ENCODE assay signal across 8 cellular contexts in genomic region chr4:113146876-113147358, GRCh38.
A peak's percentile ranks its signal among the peaks of the same experiment; 100 is the strongest.
DNase-seq lines count a peak whose midpoint lies in the region; ATAC-seq and TF ChIP-seq lines count a peak whose summit lies in the region.

No MANE protein-coding gene starts in this region.

- no peak overlapping the region for H4K12ac ChIP-seq in trophoblast cell (ENCODE audit: low read depth, low read length)

- TF ChIP-seq CTCF in GM10266 (IDR thresholded peaks at IDR 0.05; ENCODE audit: control insufficient read depth, insufficient read depth, low read depth, missing control alignments), result no peak
- TF ChIP-seq CTCF in Panc1 (IDR thresholded peaks at IDR 0.05), result no peak
- TF ChIP-seq CTCF in glutamatergic neuron (IDR thresholded peaks at IDR 0.05; ENCODE audit: partially characterized antibody, unreplicated experiment), result no peak
- no peak for TF ChIP-seq CTCF in spleen (IDR thresholded peaks at IDR 0.05 in 8 of 11, conservative IDR thresholded peaks at IDR 0.05 in 3 of 11)

- H3K18ac ChIP-seq in trophoblast cell (ENCODE audit: low read length), result no peak overlapping the region

- no peak overlapping the region for H3K9ac ChIP-seq in trophoblast cell (ENCODE audit: low read length)

- H3K4me3 ChIP-seq in Panc1 (ENCODE audit: low read depth in 2 of 2, low read length in 2 of 2) (peak overlapping the region; percentile 9 to 46; a peak in 3 of 4 replicates), spleen (peak overlapping the region in 3 of 8 donors; percentile 22 to 47 (median 27)), trophoblast cell (ENCODE audit: low read depth, low read length) (no peak overlapping the region)

- TF ChIP-seq POLR2A in spleen (IDR thresholded peaks at IDR 0.05), result no peak

- peak; percentile 74; the same call in 1 of the 2 replicates for ATAC-seq in Panc1

- BruUV-seq in Panc1 (replicated peaks; lab: Mats Ljungman, UMichigan), result no TSS peak

- no peak overlapping the region for H3K4me2 ChIP-seq in trophoblast cell (ENCODE audit: low read length)

- no peak overlapping the region for H2AFZ ChIP-seq in trophoblast cell (ENCODE audit: insufficient read depth, low read length, poor library complexity)

- H3K27me3 ChIP-seq in Panc1 (ENCODE audit: control insufficient read depth, insufficient read depth, low read length) (no peaks in the 10 kb centered on the region), spleen (replicated peaks in 1 of 7) (no peaks in the 10 kb centered on the region), trophoblast cell (ENCODE audit: insufficient read depth, low read length) (no peaks in the 10 kb centered on the region)

- H2AK5ac ChIP-seq in trophoblast cell (ENCODE audit: low read length), result no peak overlapping the region

- peak overlapping the region; percentile 14; the same call in 1 of the 2 replicates for H3K27ac ChIP-seq in Panc1 (ENCODE audit: low read length)
- H3K27ac ChIP-seq in spleen, result peak overlapping the region; percentile 36 to 74 (median 63)
- no peak overlapping the region for H3K27ac ChIP-seq in trophoblast cell (ENCODE audit: low read depth, low read length)

- CTCF ChIA-PET in Panc1 (lab: Charles Lee), result no interaction called here

- no peaks in the 10 kb centered on the region for H3K79me2 ChIP-seq in trophoblast cell (ENCODE audit: control insufficient read depth, insufficient read depth, low read length, poor library complexity)

- no peak overlapping the region for H3K4ac ChIP-seq in trophoblast cell (ENCODE audit: low read depth, low read length)

- no peak overlapping the region for H2BK5ac ChIP-seq in trophoblast cell (ENCODE audit: low read depth, low read length, poor library complexity)

- H3K9me3 ChIP-seq in Panc1 (ENCODE audit: control insufficient read depth, insufficient read depth, low read depth, low read length), result no peaks in the 10 kb centered on the region
- H3K9me3 ChIP-seq in spleen, result no peaks in the 10 kb centered on the region
- H3K9me3 ChIP-seq in trophoblast cell (ENCODE audit: insufficient read depth, low read depth, low read length), result no peaks in the 10 kb centered on the region

- H3K14ac ChIP-seq in trophoblast cell (ENCODE audit: low read length), result no peak overlapping the region

- 45 to 70% (median 56%) methylated on average over 10 of the region's 10 CpGs for WGBS in spleen, 5 donors
- WGBS in trophoblast cell (ENCODE audit: extremely low coverage, insufficient coverage, insufficient read length), result no CpG with 5 or more reads among the region's 10 CpGs

- no peak overlapping the region for H2BK12ac ChIP-seq in trophoblast cell (ENCODE audit: low read length)

- H3K79me1 ChIP-seq in trophoblast cell (ENCODE audit: low read length), result no peaks in the 10 kb centered on the region

- POLR2A ChIA-PET in Panc1 (lab: Charles Lee), result no interaction called here

- in situ Hi-C loops in Panc1 (cut with HindIII; ENCODE audit: low pct_unique_long_range_greater_than_20kb, low sequenced_read_pairs), result no loop called here

- no peak overlapping the region for H2BK120ac ChIP-seq in trophoblast cell (ENCODE audit: insufficient read depth, low read length, poor library complexity)

- H3K36me3 Mint-ChIP-seq in glutamatergic neuron (ENCODE audit: unreplicated experiment), result no peaks in the 10 kb centered on the region

- H3K4me3 Mint-ChIP-seq in glutamatergic neuron (ENCODE audit: unreplicated experiment), result peak overlapping the region; percentile 68

- H3K4me1 Mint-ChIP-seq in glutamatergic neuron (ENCODE audit: low read depth, unreplicated experiment), result peaks cover 56% of the 10 kb centered on the region

- peak overlapping the region; percentile 74 for H3K27ac Mint-ChIP-seq in glutamatergic neuron (ENCODE audit: unreplicated experiment)

- H3K27me3 Mint-ChIP-seq in glutamatergic neuron (ENCODE audit: unreplicated experiment), result peaks cover 13% of the 10 kb centered on the region

- H3K36me3 ChIP-seq in Panc1 (ENCODE audit: control insufficient read depth, insufficient read depth, low read length) (no peaks in the 10 kb centered on the region), spleen (no peaks in the 10 kb centered on the region), trophoblast cell (ENCODE audit: control insufficient read depth in 1 of 2, insufficient read depth in 2 of 2, low read length in 2 of 2) (no peaks in the 10 kb centered on the region)

- intact Hi-C loops in Panc1 (cut with micrococcal nuclease; ENCODE audit: unreplicated experiment) (no loop called here), spleen (cut with DNase I; ENCODE audit: low total_unique reads) (no loop called here)

- H4K91ac ChIP-seq in trophoblast cell (ENCODE audit: low read depth, low read length), result no peak overlapping the region

- no peak overlapping the region for H4K8ac ChIP-seq in trophoblast cell (ENCODE audit: low read depth, low read length)

- DNase-seq in GM10266 (ENCODE audit: extremely low spot score) (peak; percentile 40), H4 (ENCODE audit: low spot score) (peak; percentile 28), Panc1 (ENCODE audit: low read depth, low spot score) (no peak), glutamatergic neuron (no peak), spleen (no peak), trophoblast cell (no peak), HPDE6-E6E7 (ENCODE audit: extremely low spot score) (no peak), NCI-H226 (no peak)

- peaks cover 10% of the 10 kb centered on the region for H3K9me3 Mint-ChIP-seq in glutamatergic neuron (ENCODE audit: unreplicated experiment)

- H3K23ac ChIP-seq in trophoblast cell (ENCODE audit: low read length), result no peak overlapping the region

- H3K4me1 ChIP-seq in Panc1 (ENCODE audit: control insufficient read depth, insufficient read depth, low read length) (peaks cover 7% of the 10 kb centered on the region; the same call in 1 of the 2 replicates), spleen (peaks cover 0 to 11% (median 2%) of the 10 kb centered on the region in 6 donors), trophoblast cell (ENCODE audit: control insufficient read depth in 1 of 2, insufficient read depth in 2 of 2, low read length in 2 of 2) (peaks cover 7 to 9% of the 10 kb centered on the region in 2 experiments)

Comparison
In these comparisons a context has a peak if more than half of its experiments do, and no peak if none do; other contexts are left out.
1. DNase-seq: peak in GM10266 (single experiment) and H4 (single experiment); none in Panc1 (single experiment), glutamatergic neuron (single experiment), spleen (single experiment), trophoblast cell (0 of 2), HPDE6-E6E7 (single experiment) and NCI-H226 (single experiment).